Comparison of ENCODE assay signal across 8 cellular contexts in genomic region chr4:147617173-147617840, GRCh38. TPM values are rescaled to one million over a fixed set of nuclear protein-coding genes. Genes with fewer than 3 reads are reported as not detected.
DNase-seq lines count a peak whose midpoint lies in the region; ATAC-seq and TF ChIP-seq lines count a peak whose summit lies in the region.

Gene TMEM184C (plus strand): TSS chr4:147617397. CDS start chr4:147617957, 560 bp downstream.

- H3K36me3 Mint-ChIP-seq in activated CD4-positive, alpha-beta memory T cell treated with anti-CD3 and anti-CD28 coated beads for 36 hours, result peaks cover 13% of the 10 kb centered on the region

- H3K4me3 Mint-ChIP-seq in activated CD4-positive, alpha-beta memory T cell treated with anti-CD3 and anti-CD28 coated beads for 36 hours, result peak within 1 kb of the TSS; percentile 100

- peak within 1 kb of the TSS in 57 of 59 donors; percentile 12 to 92 (median 78) for H3K27ac ChIP-seq in dorsolateral prefrontal cortex
- peak within 1 kb of the TSS; percentile 59 to 81 for H3K27ac ChIP-seq in liver (ENCODE audit: low read depth in 1 of 2, low read length in 2 of 2)

- H3K9ac ChIP-seq in liver (ENCODE audit: low read depth in 1 of 2, low read length in 2 of 2), result peak within 1 kb of the TSS; percentile 81 to 92

- no peaks in the 10 kb centered on the region for H3K9me3 Mint-ChIP-seq in activated CD4-positive, alpha-beta memory T cell treated with anti-CD3 and anti-CD28 coated beads for 36 hours

- H3K9me3 ChIP-seq in liver (ENCODE audit: control insufficient read depth in 4 of 4, low read length in 3 of 4), result no peaks in the 10 kb centered on the region

- ATAC-seq in GM19438 (IDR thresholded peaks at IDR 0.05; ENCODE audit: low read depth, unreplicated experiment) (peak; percentile 100), HG03575 (IDR thresholded peaks at IDR 0.05; ENCODE audit: extremely low read depth, insufficient number of reproducible peaks, low FRiP score, unreplicated experiment) (peak; percentile 99)

- peak in 28 of 56 donors; percentile 4 to 52 (median 30) for TF ChIP-seq CTCF in dorsolateral prefrontal cortex (IDR thresholded peaks at IDR 0.05 in 54 of 56, conservative IDR thresholded peaks at IDR 0.05 in 2 of 56; ENCODE audit: low read depth in 1 of 56, partially characterized antibody in 56 of 56)
- no peak for TF ChIP-seq CTCF in liver (IDR thresholded peaks at IDR 0.05; ENCODE audit: low read depth, low read length, missing input control)

- H3K36me3 ChIP-seq in liver (ENCODE audit: control insufficient read depth in 4 of 4, insufficient read depth in 3 of 4, low read depth in 1 of 4, low read length in 3 of 4), result peaks cover 0 to 5% (median 2%) of the 10 kb centered on the region in 4 donors

- CTCF ChIA-PET in activated CD4-positive, alpha-beta memory T cell treated with anti-CD3 and anti-CD28 coated beads for 36 hours (lab: Charles Lee), result interaction anchor here (0.5 to 2.8 kb wide), 16 partner anchors 9 to 463 kb away, joined by 3 to 40 read pairs (median 4); partner anchors contain the start of genes ARHGAP10 and PRMT9

- under 1% methylated on average over 37 of the region's 37 CpGs for WGBS in liver

- peak within 1 kb of the TSS; percentile 98 for H3K27ac Mint-ChIP-seq in activated CD4-positive, alpha-beta memory T cell treated with anti-CD3 and anti-CD28 coated beads for 36 hours

- peak; percentile 99 for DNase-seq in CD1c-positive myeloid dendritic cell (ENCODE audit: extremely low spot score)
- DNase-seq in NCI-H82 treated with DMSO at 0.1 percent for 48 hours (lab: John Stamatoyannopoulos, UW; ENCODE audit: unreplicated experiment), result peak; percentile 83
- peak; percentile 99 for DNase-seq in activated CD4-positive, alpha-beta memory T cell treated with anti-CD3 and anti-CD28 coated beads for 36 hours
- DNase-seq in dorsolateral prefrontal cortex, result peak; percentile 97 to 99 (median 98)
- DNase-seq in stimulated activated CD4-positive, alpha-beta T cell treated with anti-CD3 and anti-CD28 coated beads, Interleukin-4, amount 100 ng/mL, for 24 hours, result peak; percentile 99

- peaks cover 25% of the 10 kb centered on the region for H3K4me1 Mint-ChIP-seq in activated CD4-positive, alpha-beta memory T cell treated with anti-CD3 and anti-CD28 coated beads for 36 hours (ENCODE audit: low read depth)

- no peaks in the 10 kb centered on the region for H3K27me3 Mint-ChIP-seq in activated CD4-positive, alpha-beta memory T cell treated with anti-CD3 and anti-CD28 coated beads for 36 hours

- TF ChIP-seq RAD21 in liver (IDR thresholded peaks at IDR 0.05), result peak in 1 of 2 donors; percentile 14

- peak within 1 kb of the TSS; percentile 62 to 99 (median 90) for H3K4me3 ChIP-seq in dorsolateral prefrontal cortex
- peak within 1 kb of the TSS; percentile 74 to 94 (median 74) for H3K4me3 ChIP-seq in liver (ENCODE audit: low read depth in 1 of 3, low read length in 3 of 3)

- POLR2A ChIA-PET in activated CD4-positive, alpha-beta memory T cell treated with anti-CD3 and anti-CD28 coated beads for 36 hours (lab: Charles Lee), result interaction anchor here (1.0 to 2.1 kb wide), 7 partner anchors 17 to 826 kb away, joined by 3 to 12 read pairs (median 5); partner anchors contain the start of genes ARHGAP10 and PRMT9

- H3K4me1 ChIP-seq in liver (ENCODE audit: control insufficient read depth in 4 of 4, insufficient read depth in 4 of 4, low read length in 3 of 4), result peaks cover 7 to 24% (median 15%) of the 10 kb centered on the region in 4 donors

- H3K27me3 ChIP-seq in dorsolateral prefrontal cortex (no peaks in the 10 kb centered on the region), liver (ENCODE audit: control insufficient read depth in 4 of 4, insufficient read depth in 4 of 4, low read length in 3 of 4) (no peaks in the 10 kb centered on the region)

- intact Hi-C loops in activated CD4-positive, alpha-beta memory T cell treated with anti-CD3 and anti-CD28 coated beads for 36 hours (cut with micrococcal nuclease), result loop anchor here (1.0 to 2.0 kb wide), 4 partner anchors 67 to 825 kb away; partner anchors contain the start of genes ARHGAP10, NR3C2 and PRMT9
- intact Hi-C loops in dorsolateral prefrontal cortex (cut with DNase I), result loop anchor here (2.0 to 10.0 kb wide), 2 partner anchors 23 to 247 kb away; no protein-coding TSS in a partner anchor

TF ChIP-seq in liver, 16 proteins besides CTCF, POLR2A, EP300 and RAD21:
- TF ChIP-seq GABPA (IDR thresholded peaks at IDR 0.05 in 1 of 2, conservative IDR thresholded peaks at IDR 0.05 in 1 of 2) (peak; percentile 72 to 95), RXRA (IDR thresholded peaks at IDR 0.05) (peak; percentile 26 to 53), HNF4A (conservative IDR thresholded peaks at IDR 0.05) (no peak), TAF1 (conservative IDR thresholded peaks at IDR 0.05) (peak; percentile 22), HNF4G (IDR thresholded peaks at IDR 0.05) (no peak), JUND (IDR thresholded peaks at IDR 0.05) (no peak), MAX (IDR thresholded peaks at IDR 0.05) (peak; percentile 76), ZBTB33 (IDR thresholded peaks at IDR 0.05) (no peak), YY1 (IDR thresholded peaks at IDR 0.05) (peak; percentile 74), REST (IDR thresholded peaks at IDR 0.05) (peak; percentile 22), SP1 (IDR thresholded peaks at IDR 0.05) (peak; percentile 94), NR2F2 (IDR thresholded peaks at IDR 0.05) (no peak), ATF3 (IDR thresholded peaks at IDR 0.05) (peak; percentile 59), FOXA1 (IDR thresholded peaks at IDR 0.05) (no peak), FOXA2 (IDR thresholded peaks at IDR 0.05) (no peak), EGR1 (IDR thresholded peaks at IDR 0.05; ENCODE audit: low read depth in 2 of 2) (no peak)
TF ChIP-seq in liver: peak in this region for 8.

RNA-seq across cellular contexts. Expression of gene TMEM184C, which starts in this region (rescaled TPM):
- total RNA-seq in activated CD4-positive, alpha-beta memory T cell treated with anti-CD3 and anti-CD28 coated beads for 36 hours, result 10 to 100 TPM; 15.5 to 15.7 TPM
- total RNA-seq in dorsolateral prefrontal cortex, result 10 to 100 TPM; 24.9 to 69.1 (median 35.0) TPM
- total RNA-seq in liver, result 10 to 100 TPM; 14.2 to 31.4 TPM
- 10 to 100 TPM in 1 of 2 donors, 1 to 10 TPM in 1; 9.1 to 12.6 TPM for polyA plus RNA-seq in liver

Comparison
In these comparisons a context has a peak if more than half of its experiments do, and no peak if none do; other contexts are left out.
1. Peak in every context shown above with its lines: DNase-seq, ATAC-seq, H3K4me3 ChIP-seq and H3K27ac ChIP-seq.